In the genomic region with DNA sequence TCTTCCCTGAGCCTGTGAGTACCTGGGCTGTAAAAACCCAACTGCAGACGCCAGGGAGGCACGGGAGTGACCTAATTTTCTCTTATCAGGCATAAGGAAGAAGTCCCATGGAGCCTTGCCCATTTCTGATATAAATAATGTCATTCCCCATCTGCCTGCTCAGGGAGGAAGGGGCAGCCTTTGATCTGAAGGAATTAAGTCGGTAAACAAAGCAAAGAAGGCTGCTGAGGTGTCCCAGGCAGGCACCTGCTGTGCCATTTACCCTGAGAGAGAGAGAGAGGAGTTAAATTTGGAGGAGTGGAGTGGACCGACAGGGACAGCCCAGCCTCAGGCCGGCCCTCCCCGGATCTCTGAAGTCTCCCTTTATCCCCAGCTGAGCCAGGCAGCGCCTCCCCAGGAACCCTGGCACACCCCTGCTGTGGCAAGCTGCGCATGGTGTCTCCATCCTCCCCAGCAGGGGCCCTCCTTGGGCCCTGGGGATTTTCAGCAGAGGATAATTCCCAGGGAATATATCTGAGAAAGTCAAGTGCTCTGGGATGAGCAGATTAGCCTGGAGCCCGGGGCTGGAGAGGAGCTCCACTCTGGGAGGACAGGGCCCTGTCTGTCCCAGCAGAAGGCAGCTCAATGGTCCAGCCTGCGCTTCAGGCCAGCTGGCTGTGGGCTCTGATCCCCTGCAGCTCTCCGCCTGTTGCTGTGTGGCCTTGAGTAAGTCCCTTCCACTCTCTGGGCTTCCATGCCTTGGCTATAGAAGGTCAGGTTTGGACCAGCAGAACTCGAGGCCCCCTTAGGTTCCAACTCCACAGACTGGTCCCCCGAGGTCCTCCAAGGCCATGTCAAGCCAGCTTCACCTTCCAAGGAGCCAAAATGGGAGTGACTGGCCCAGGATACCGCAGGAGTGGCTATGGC, we compare ENCODE assay signal across 11 cellular contexts. TPM values are rescaled to one million over a fixed set of nuclear protein-coding genes. Genes with fewer than 3 reads are reported as not detected.
DNase-seq lines count a peak whose midpoint lies in the region; ATAC-seq and TF ChIP-seq lines count a peak whose summit lies in the region.
"Had no signal": no experiment of that assay in that cellular context is flagged by ENCODE, and none has a peak within 500 bp of the region (broad histone marks: within the 10 kb centered on the region; RNA-seq: fewer than 3 reads in every experiment).

No MANE protein-coding gene starts in this region.

- H3K4me1 ChIP-seq in Karpas-422 (ENCODE audit: low read length): peaks cover 40% of the 10 kb centered on the region

- intact Hi-C loops in Calu3 (cut with micrococcal nuclease; ENCODE audit: unreplicated experiment): loop anchor here (5.0 kb wide), 2 partner anchors 65 to 305 kb away; a partner anchor contains a TSS

- TF ChIP-seq CTCF in Calu3 (IDR thresholded peaks at IDR 0.05; ENCODE audit: unreplicated experiment) (no peak), brain (conservative IDR thresholded peaks at IDR 0.05) (no peak), neural crest cell (conservative IDR thresholded peaks at IDR 0.05) (no peak)

- CTCF ChIA-PET in Calu3 (lab: Charles Lee): interaction anchor here (0.5 to 2.3 kb wide), 9 partner anchors 11 to 388 kb away, joined by 3 to 13 read pairs (median 6); a partner anchor contains a TSS

- no peak for ATAC-seq in HG02623 (IDR thresholded peaks at IDR 0.05; ENCODE audit: unreplicated experiment)

- no peaks in the 10 kb centered on the region for H3K27me3 ChIP-seq in Karpas-422 (ENCODE audit: low read length)

- H3K4me3 Mint-ChIP-seq in Calu3 (ENCODE audit: low read depth, unreplicated experiment): no peak overlapping the region
- H3K4me3 Mint-ChIP-seq in brain: peak overlapping the region in 3 of 5 experiments; percentile 3 to 40 (median 23)
- H3K4me3 Mint-ChIP-seq in neural crest cell: peak overlapping the region; percentile 12
- H3K4me3 Mint-ChIP-seq: activated T-cell treated with anti-CD3 and anti-CD28 coated beads, Interleukin-2, amount 50 U/mL, for 72 hours; dendritic cell treated with granulocyte-macrophage colony-stimulating factor and Interleukin-4, amounts not matched to agents 40 ng/mL and 50 ng/mL, for 4 days had no signal

- H3K36me3 ChIP-seq in Karpas-422 (ENCODE audit: insufficient read depth, low read length): no peaks in the 10 kb centered on the region

- H3K4me1 Mint-ChIP-seq in Calu3 (ENCODE audit: low read depth, unreplicated experiment) (peaks cover 14% of the 10 kb centered on the region), brain (peaks cover 88% of the 10 kb centered on the region), neural crest cell (peaks cover 36% of the 10 kb centered on the region)

- H3K9me3 Mint-ChIP-seq in Calu3 (ENCODE audit: low read depth, unreplicated experiment) (no peaks in the 10 kb centered on the region), brain (peaks cover 0 to 3% (median 0%) of the 10 kb centered on the region in 5 experiments), neural crest cell (no peaks in the 10 kb centered on the region)
- H3K9me3 Mint-ChIP-seq: activated T-cell treated with anti-CD3 and anti-CD28 coated beads, Interleukin-2, amount 50 U/mL, for 72 hours; dendritic cell treated with granulocyte-macrophage colony-stimulating factor and Interleukin-4, amounts not matched to agents 40 ng/mL and 50 ng/mL, for 4 days had no signal

- peaks cover 28% of the 10 kb centered on the region for H4K20me1 ChIP-seq in Karpas-422 (ENCODE audit: insufficient read depth, low read depth, low read length)

- no peak overlapping the region for H2AFZ ChIP-seq in Karpas-422 (ENCODE audit: low read length)

- no peaks in the 10 kb centered on the region for H3K79me2 ChIP-seq in Karpas-422 (ENCODE audit: low read length)

- peak overlapping the region; percentile 43 for H3K27ac Mint-ChIP-seq in Calu3 (ENCODE audit: unreplicated experiment)
- peak overlapping the region; percentile 61 to 88 (median 81) for H3K27ac Mint-ChIP-seq in brain
- no peak overlapping the region for H3K27ac Mint-ChIP-seq in neural crest cell (ENCODE audit: unreplicated experiment)
- H3K27ac Mint-ChIP-seq: activated T-cell treated with anti-CD3 and anti-CD28 coated beads, Interleukin-2, amount 50 U/mL, for 72 hours; dendritic cell treated with granulocyte-macrophage colony-stimulating factor and Interleukin-4, amounts not matched to agents 40 ng/mL and 50 ng/mL, for 4 days had no signal

- H3K9me2 ChIP-seq in Karpas-422 (replicated peaks; ENCODE audit: insufficient read depth, low read length): no peaks in the 10 kb centered on the region

- BruUV-seq in Calu3 (replicated peaks; lab: Mats Ljungman, UMichigan): no TSS peak

- peak overlapping the region; percentile 56 for H3K4me3 ChIP-seq in Karpas-422 (ENCODE audit: low read length)

- peaks cover 12% of the 10 kb centered on the region for H3K27me3 Mint-ChIP-seq in Calu3 (ENCODE audit: unreplicated experiment)
- H3K27me3 Mint-ChIP-seq in brain: peaks cover 7% of the 10 kb centered on the region
- peaks cover 41% of the 10 kb centered on the region for H3K27me3 Mint-ChIP-seq in neural crest cell (ENCODE audit: low read depth)

- H3K36me3 Mint-ChIP-seq in Calu3 (ENCODE audit: insufficient read depth, unreplicated experiment) (peaks cover 15% of the 10 kb centered on the region), brain (no peaks in the 10 kb centered on the region), neural crest cell (ENCODE audit: low read depth) (no peaks in the 10 kb centered on the region)

- H3K9me3 ChIP-seq in Karpas-422 (ENCODE audit: low read length): no peaks in the 10 kb centered on the region

- peak overlapping the region; percentile 43 for H3K9ac ChIP-seq in Karpas-422 (ENCODE audit: low read length)

- no peak overlapping the region for H3K27ac ChIP-seq in Karpas-422 (ENCODE audit: low read length)

- peak; percentile 29 for DNase-seq in Calu3
- no peak for DNase-seq in Karpas-422
- no peak for DNase-seq in neural crest cell (ENCODE audit: low read depth, low spot score)
- DNase-seq in central memory CD4-positive, alpha-beta T cell: no peak
- no peak for DNase-seq in superior temporal gyrus (ENCODE audit: extremely low spot score)
- no peak for DNase-seq in activated CD8-positive, alpha-beta memory T cell treated with anti-CD3 and anti-CD28 coated beads for 24 hours
- DNase-seq: activated T-cell treated with anti-CD3 and anti-CD28 coated beads, Interleukin-2, amount 50 U/mL, for 72 hours; NCI-H510A had no signal

- peak overlapping the region; percentile 78 for H3K4me2 ChIP-seq in Karpas-422 (ENCODE audit: low read depth, low read length, poor library complexity, severe bottlenecking)

RNA-seq across cellular contexts. Expression of a gene that starts 17.5 kb away (rescaled TPM):
- total RNA-seq in Calu3 (2022): not detected in 2 replicates
- total RNA-seq in Karpas-422 (2014; rRNA removed; shearing (Covaris generic); ENCODE audit: low replicate concordance): not detected in 2 replicates
- 1.6 TPM for polyA plus RNA-seq in brain (ENCODE audit: insufficient read depth, low read depth, low replicate concordance)
- total RNA-seq in neural crest cell: not detected in 2 replicates
